ENCODE assay signal across 33 cellular contexts in genomic region chr10:70699063-70699658, GRCh38. TPM values are rescaled to one million over a fixed set of nuclear protein-coding genes. Genes with fewer than 3 reads are reported as not detected.
"Had no signal": no experiment of that assay in that cellular context is flagged by ENCODE, and none has a peak within 500 bp of the region (broad histone marks: within the 10 kb centered on the region; RNA-seq: fewer than 3 reads in every experiment).

No MANE protein-coding gene starts in this region.

- H3K27me3 ChIP-seq: body of pancreas, breast epithelium, cardiac muscle cell, colonic mucosa, heart left ventricle had no signal

- H3K9me3 ChIP-seq: body of pancreas, breast epithelium, colonic mucosa, heart left ventricle had no signal

- DNase-seq: activated CD4-positive, alpha-beta memory T cell treated with anti-CD3 and anti-CD28 coated beads for 36 hours; activated CD4-positive, alpha-beta T cell treated with anti-CD3 and anti-CD28 coated beads for 36 hours; activated CD4-positive, alpha-beta T cell treated with anti-CD3 and anti-CD28 coated beads, Interleukin-2, amount 10 ng/mL, durations not matched to agents 24 days and 14 days; activated CD4-positive, CD25-positive, alpha-beta regulatory T cell; activated CD4-positive, CD25-positive, alpha-beta regulatory T cell treated with anti-CD3 and anti-CD28 coated beads, Interleukin-2, amount 50 U/mL, for 72 hours; activated CD8-positive, alpha-beta memory T cell treated with anti-CD3 and anti-CD28 coated beads, Interleukin-2, amount 10 ng/mL, durations not matched to agents 7 days and 5 days; activated CD8-positive, alpha-beta memory T cell treated with anti-CD3 and anti-CD28 coated beads, Interleukin-2, amount 50 U/mL, for 4 hours; activated CD8-positive, alpha-beta T cell treated with anti-CD3 and anti-CD28 coated beads, Interleukin-2, amount 10 ng/mL, durations not matched to agents 7 days and 5 days; activated gamma-delta T cell; activated naive CD4-positive, alpha-beta T cell; activated naive CD4-positive, alpha-beta T cell treated with anti-CD3 and anti-CD28 coated beads, Interleukin-2, amount 50 U/mL, for 16 hours; activated T-cell treated with anti-CD3 and anti-CD28 coated beads, Interleukin-2, amount 50 U/mL, for 1 hour; activated T-cell treated with anti-CD3 and anti-CD28 coated beads, Interleukin-2, amount 50 U/mL, for 48 hours; amniotic stem cell; aorta; body of pancreas; central memory CD4-positive, alpha-beta T cell; cerebellar nuclear complex; colonic mucosa; effector CD8-positive, alpha-beta T cell; foreskin fibroblast; glutamatergic neuron; heart left ventricle; T-helper 1 cell; T-helper 17 cell; T1000 had no signal

- H3K4me1 ChIP-seq: body of pancreas, breast epithelium, colonic mucosa had no signal

- H3K4me3 ChIP-seq: body of pancreas, breast epithelium, cardiac muscle cell, colonic mucosa, heart left ventricle had no signal

- H3K4me3 Mint-ChIP-seq: activated CD4-positive, alpha-beta memory T cell treated with anti-CD3 and anti-CD28 coated beads for 36 hours; activated CD4-positive, alpha-beta T cell treated with anti-CD3 and anti-CD28 coated beads for 36 hours; activated CD4-positive, alpha-beta T cell treated with anti-CD3 and anti-CD28 coated beads, Interleukin-2, amount 10 ng/mL, durations not matched to agents 24 days and 14 days; activated CD8-positive, alpha-beta memory T cell treated with anti-CD3 and anti-CD28 coated beads, Interleukin-2, amount 10 ng/mL, durations not matched to agents 7 days and 5 days; activated CD8-positive, alpha-beta T cell treated with anti-CD3 and anti-CD28 coated beads, Interleukin-2, amount 10 ng/mL, durations not matched to agents 7 days and 5 days; activated naive CD8-positive, alpha-beta T cell; T-helper 17 cell; T-helper 2 cell treated with Interferon-gamma antibody and Interleukin-4, amounts not matched to agents 5 μg/mL and 100 μg/mL, for 36 hours had no signal

- H3K4me1 Mint-ChIP-seq: activated CD4-positive, alpha-beta T cell treated with anti-CD3 and anti-CD28 coated beads for 36 hours; activated CD4-positive, alpha-beta T cell treated with anti-CD3 and anti-CD28 coated beads, Interleukin-2, amount 10 ng/mL, durations not matched to agents 24 days and 14 days; activated CD8-positive, alpha-beta memory T cell treated with anti-CD3 and anti-CD28 coated beads, Interleukin-2, amount 10 ng/mL, durations not matched to agents 7 days and 5 days; T-helper 17 cell had no signal

- H3K9me3 Mint-ChIP-seq: activated CD4-positive, alpha-beta memory T cell treated with anti-CD3 and anti-CD28 coated beads for 36 hours; activated CD4-positive, alpha-beta T cell treated with anti-CD3 and anti-CD28 coated beads, Interleukin-2, amount 10 ng/mL, durations not matched to agents 24 days and 14 days; T-helper 2 cell treated with Interferon-gamma antibody and Interleukin-4, amounts not matched to agents 5 μg/mL and 100 μg/mL, for 36 hours had no signal

- H3K27me3 Mint-ChIP-seq: activated CD4-positive, alpha-beta memory T cell treated with anti-CD3 and anti-CD28 coated beads for 36 hours; activated CD4-positive, alpha-beta T cell treated with anti-CD3 and anti-CD28 coated beads for 36 hours; activated CD4-positive, alpha-beta T cell treated with anti-CD3 and anti-CD28 coated beads, Interleukin-2, amount 10 ng/mL, durations not matched to agents 24 days and 14 days; activated CD8-positive, alpha-beta memory T cell treated with anti-CD3 and anti-CD28 coated beads, Interleukin-2, amount 10 ng/mL, durations not matched to agents 7 days and 5 days; activated naive CD8-positive, alpha-beta T cell; T-helper 17 cell had no signal

- H3K27ac ChIP-seq: body of pancreas, breast epithelium, cardiac muscle cell, colonic mucosa, epithelial cell of prostate, heart left ventricle had no signal

- H3K36me3 Mint-ChIP-seq: activated CD4-positive, alpha-beta memory T cell treated with anti-CD3 and anti-CD28 coated beads for 36 hours; activated CD8-positive, alpha-beta memory T cell treated with anti-CD3 and anti-CD28 coated beads, Interleukin-2, amount 10 ng/mL, durations not matched to agents 7 days and 5 days; activated naive CD8-positive, alpha-beta T cell had no signal

- H3K27ac Mint-ChIP-seq: activated CD4-positive, alpha-beta memory T cell treated with anti-CD3 and anti-CD28 coated beads for 36 hours; activated CD4-positive, alpha-beta T cell treated with anti-CD3 and anti-CD28 coated beads for 36 hours; activated CD4-positive, alpha-beta T cell treated with anti-CD3 and anti-CD28 coated beads, Interleukin-2, amount 10 ng/mL, durations not matched to agents 24 days and 14 days; activated CD8-positive, alpha-beta memory T cell treated with anti-CD3 and anti-CD28 coated beads, Interleukin-2, amount 10 ng/mL, durations not matched to agents 7 days and 5 days; activated CD8-positive, alpha-beta T cell treated with anti-CD3 and anti-CD28 coated beads, Interleukin-2, amount 10 ng/mL, durations not matched to agents 7 days and 5 days; activated naive CD8-positive, alpha-beta T cell; T-helper 17 cell; T-helper 2 cell treated with Interferon-gamma antibody and Interleukin-4, amounts not matched to agents 5 μg/mL and 100 μg/mL, for 36 hours had no signal

- H3K36me3 ChIP-seq: breast epithelium, cardiac muscle cell, colonic mucosa, heart left ventricle had no signal

- ATAC-seq: activated CD4-positive, alpha-beta T cell treated with anti-CD3 and anti-CD28 coated beads for 36 hours; activated CD8-positive, alpha-beta memory T cell treated with anti-CD3 and anti-CD28 coated beads, Interleukin-2, amount 10 ng/mL, durations not matched to agents 7 days and 5 days; activated CD8-positive, alpha-beta T cell treated with anti-CD3 and anti-CD28 coated beads, Interleukin-2, amount 10 ng/mL, durations not matched to agents 7 days and 5 days; body of pancreas; heart left ventricle; T-helper 17 cell had no signal

RNA-seq across cellular contexts. Expression of gene ADAMTS14, which starts 26.9 kb away (rescaled TPM):
- total RNA-seq: activated CD4-positive, alpha-beta memory T cell treated with anti-CD3 and anti-CD28 coated beads for 36 hours; activated CD4-positive, alpha-beta T cell treated with anti-CD3 and anti-CD28 coated beads for 36 hours; dermis microvascular lymphatic vessel endothelial cell; endothelial cell of umbilical vein; T-helper 17 cell had no signal
- polyA plus RNA-seq: endothelial cell of umbilical vein had no signal
